Comparison of ENCODE assay signal across 8 cellular contexts in genomic region chr13:36346222-36347083, GRCh38. TPM values are rescaled to one million over a fixed set of nuclear protein-coding genes. Genes with fewer than 3 reads are reported as not detected.
DNase-seq lines count a peak whose midpoint lies in the region; ATAC-seq and TF ChIP-seq lines count a peak whose summit lies in the region.

Gene SPART (minus strand): TSS chr13:36346394. CDS start chr13:36335830, 10,564 bp downstream.

- 0% methylated on average over 70 to 78 of the region's 86 CpGs for WGBS in mesodermal cell (ENCODE audit: insufficient coverage in 2 of 2), 2 experiments

- no peaks in the 10 kb centered on the region for H3F3A ChIP-seq in OCI-LY1 (ENCODE audit: insufficient read depth, low read length)

- H3K9me3 Mint-ChIP-seq in endothelial cell (ENCODE audit: unreplicated experiment), result no peaks in the 10 kb centered on the region

- no peak within 1 kb of the TSS for H3K4me2 ChIP-seq in OCI-LY1 (ENCODE audit: low read length)

- no peaks in the 10 kb centered on the region for H3K79me2 ChIP-seq in OCI-LY1 (ENCODE audit: insufficient read depth, low read length)

- H3K4me1 Mint-ChIP-seq in endothelial cell (ENCODE audit: unreplicated experiment), result no peaks in the 10 kb centered on the region

- no peaks in the 10 kb centered on the region for H3K27me3 ChIP-seq in OCI-LY1 (ENCODE audit: insufficient read depth, low read length)

- H3K9me3 ChIP-seq in OCI-LY1 (ENCODE audit: low read length), result no peaks in the 10 kb centered on the region
- no peaks in the 10 kb centered on the region for H3K9me3 ChIP-seq in mesodermal cell (ENCODE audit: control insufficient read depth, low read length)

- H3K36me3 Mint-ChIP-seq in endothelial cell (ENCODE audit: low read depth, unreplicated experiment), result peaks cover 4% of the 10 kb centered on the region

- peak; percentile 94 for DNase-seq in COLO668 (lab: John Stamatoyannopoulos, UW; ENCODE audit: unreplicated experiment)
- DNase-seq in HUDEP-2 (lab: John Stamatoyannopoulos, UW; ENCODE audit: unreplicated experiment in 76 of 76), result peak in 75 of 76 experiments; percentile 7 to 91 (median 79)
- DNase-seq in activated T-cell treated with anti-CD3 and anti-CD28 coated beads for 1 hour (ENCODE audit: low read depth), result peak; percentile 83
- DNase-seq in endothelial cell (ENCODE audit: low spot score), result peak; percentile 89
- DNase-seq in stimulated activated CD8-positive, alpha-beta memory T cell treated with anti-CD3 and anti-CD28 coated beads, Interleukin-15, amount 100 ng/mL, for 24 hours (ENCODE audit: low read depth), result peak; percentile 63

- no peaks in the 10 kb centered on the region for H3K4me1 ChIP-seq in OCI-LY1 (ENCODE audit: insufficient read depth, low read length, severe bottlenecking)
- H3K4me1 ChIP-seq in mesodermal cell (ENCODE audit: control insufficient read depth, insufficient read depth, low read length, poor library complexity, severe bottlenecking), result peaks cover 6% of the 10 kb centered on the region

- no peak within 1 kb of the TSS for H3K9ac ChIP-seq in OCI-LY1 (ENCODE audit: low read length)

- no peaks in the 10 kb centered on the region for H3K9me2 ChIP-seq in OCI-LY1 (ENCODE audit: low read depth, low read length)

- no peak within 1 kb of the TSS for H3K27ac ChIP-seq in OCI-LY1 (ENCODE audit: low read depth, low read length, poor library complexity, severe bottlenecking)
- peak within 1 kb of the TSS; percentile 98 for H3K27ac ChIP-seq in mesodermal cell (ENCODE audit: low read depth, low read length, severe bottlenecking)

- H3K27me3 Mint-ChIP-seq in endothelial cell (ENCODE audit: unreplicated experiment), result peaks cover 9% of the 10 kb centered on the region

- ATAC-seq in GM21381 (IDR thresholded peaks at IDR 0.05; ENCODE audit: unreplicated experiment), result peak; percentile 91

- H2AFZ ChIP-seq in OCI-LY1 (ENCODE audit: low read length), result no peak within 1 kb of the TSS

- H3K36me3 ChIP-seq in OCI-LY1 (ENCODE audit: insufficient read depth, low read length), result no peaks in the 10 kb centered on the region
- no peaks in the 10 kb centered on the region for H3K36me3 ChIP-seq in mesodermal cell (ENCODE audit: control insufficient read depth, insufficient read depth, low read length)

- H3K27ac Mint-ChIP-seq in endothelial cell (ENCODE audit: unreplicated experiment), result peak within 1 kb of the TSS; percentile 91

- H3K4me3 ChIP-seq in OCI-LY1 (ENCODE audit: low read depth, low read length, poor library complexity, severe bottlenecking), result no peak within 1 kb of the TSS
- H3K4me3 ChIP-seq in mesodermal cell (ENCODE audit: extremely low read depth, insufficient read depth, low read length, poor library complexity, severe bottlenecking), result peak within 1 kb of the TSS; percentile 78

- H4K20me1 ChIP-seq in OCI-LY1 (ENCODE audit: insufficient read depth, low read length), result no peaks in the 10 kb centered on the region

- TF ChIP-seq CTCF in OCI-LY1 (IDR thresholded peaks at IDR 0.05; ENCODE audit: low read length) (peak; percentile 55), endothelial cell (IDR thresholded peaks at IDR 0.05; ENCODE audit: unreplicated experiment) (peak; percentile 79)

- H3K4me3 Mint-ChIP-seq in endothelial cell (ENCODE audit: unreplicated experiment), result peak within 1 kb of the TSS; percentile 94

RNA-seq across cellular contexts. Expression of gene SPART, which starts in this region (rescaled TPM):
- 32.6 TPM for total RNA-seq in endothelial cell (ENCODE audit: unreplicated experiment)
- 52.6 TPM for polyA plus RNA-seq in mesodermal cell (2013, experiment 1 of 2)
- polyA plus RNA-seq in mesodermal cell (2013, experiment 2 of 2), result 68.6 TPM
